ENCODE assay signal across 28 cellular contexts in the genomic region with DNA sequence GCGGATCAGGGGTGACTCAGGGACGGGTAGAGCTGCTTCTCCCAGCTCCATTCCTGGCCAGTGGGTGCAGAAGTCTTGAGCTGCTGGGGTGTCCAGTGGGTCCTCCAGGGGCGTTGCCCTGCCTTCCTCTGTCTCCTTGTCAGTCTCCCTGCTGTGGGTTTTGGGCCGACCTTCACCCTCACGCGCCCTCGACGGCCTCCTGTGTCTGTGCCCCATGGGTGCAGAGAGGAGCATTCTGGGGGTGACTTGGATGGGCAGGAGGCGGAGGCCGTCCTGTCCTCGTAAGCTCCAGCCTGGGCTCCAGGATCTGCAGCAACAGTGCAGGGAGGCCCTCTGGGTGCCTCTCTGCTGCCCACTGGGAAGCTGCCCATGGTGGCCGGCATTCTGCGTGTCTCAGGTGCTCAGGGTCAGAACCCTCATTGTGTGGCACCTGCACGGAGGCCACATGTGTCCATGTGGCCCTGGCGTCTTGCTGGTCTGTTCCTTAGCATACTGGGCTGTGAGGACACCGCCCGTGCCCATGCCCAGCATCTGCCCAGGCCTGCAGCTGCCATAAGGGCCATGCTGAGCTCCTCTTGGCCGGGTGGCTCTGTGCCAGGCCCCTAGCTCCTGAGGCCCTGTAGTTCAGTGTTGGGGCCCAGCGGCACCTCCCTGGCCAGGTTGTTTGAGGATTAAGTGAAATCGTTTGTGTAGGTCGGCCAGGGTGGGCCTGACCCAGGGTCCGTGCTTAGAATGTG. TPM values are rescaled to one million over a fixed set of nuclear protein-coding genes. Genes with fewer than 3 reads are reported as not detected.
DNase-seq lines count a peak whose midpoint lies in the region; ATAC-seq and TF ChIP-seq lines count a peak whose summit lies in the region.
"Had no signal": no experiment of that assay in that cellular context is flagged by ENCODE, and none has a peak within 500 bp of the region (broad histone marks: within the 10 kb centered on the region; RNA-seq: fewer than 3 reads in every experiment).

No MANE protein-coding gene starts in this region.

- no peaks in the 10 kb centered on the region for H3K36me3 Mint-ChIP-seq in glutamatergic neuron (ENCODE audit: unreplicated experiment)

- peak overlapping the region; percentile 57 for H3K18ac ChIP-seq in neuronal stem cell (ENCODE audit: low read length)

- no peak overlapping the region for H4K91ac ChIP-seq in neuronal stem cell (ENCODE audit: low read depth, low read length, poor library complexity)

- DNase-seq in cardiac muscle cell (ENCODE audit: low read depth in 1 of 2, low spot score in 1 of 2) (no peak), right atrium auricular region (ENCODE audit: low spot score) (no peak), glutamatergic neuron (no peak), neuronal stem cell (ENCODE audit: low spot score) (no peak), NCI-H526 treated with DMSO at 0.1 percent for 48 hours (lab: John Stamatoyannopoulos, UW) (no peak), esophagus muscularis mucosa (ENCODE audit: extremely low spot score) (no peak)
- DNase-seq: activated CD4-positive, alpha-beta T cell treated with anti-CD3 and anti-CD28 coated beads, Interleukin-2, amount 50 U/mL, for 4 hours; activated CD8-positive, alpha-beta memory T cell treated with anti-CD3 and anti-CD28 coated beads, Interleukin-2, amount 50 U/mL, for 4 hours; activated naive CD4-positive, alpha-beta T cell treated with anti-CD3 and anti-CD28 coated beads, Interleukin-2, amount 50 U/mL, for 16 hours; AML-193; CD8-positive, alpha-beta T cell; DMS153; KG1; left ventricle myocardium inferior; MM.1S; NCI-H1417; NCI-H2081; NCI-H2227 treated with DMSO at 0.1 percent for 48 hours; stimulated activated naive CD8-positive, alpha-beta T cell treated with anti-CD3 and anti-CD28 coated beads, Interleukin-15, amount 100 ng/mL, for 72 hours had no signal

- no peak overlapping the region for H3K4me2 ChIP-seq in neuronal stem cell (ENCODE audit: insufficient read depth, low read length, poor library complexity, severe bottlenecking)

- peaks cover 33% of the 10 kb centered on the region for H3K79me1 ChIP-seq in neuronal stem cell (ENCODE audit: low read depth, low read length)

- peak overlapping the region; percentile 44 for H3K14ac ChIP-seq in neuronal stem cell (ENCODE audit: low read length)

- TF ChIP-seq CTCF in cardiac muscle cell (IDR thresholded peaks at IDR 0.05; ENCODE audit: low read depth, low read length): no peak
- no peak for TF ChIP-seq CTCF in right atrium auricular region (IDR thresholded peaks at IDR 0.05)
- no peak for TF ChIP-seq CTCF in glutamatergic neuron (IDR thresholded peaks at IDR 0.05; ENCODE audit: partially characterized antibody, unreplicated experiment)
- no peak for TF ChIP-seq CTCF in esophagus muscularis mucosa (IDR thresholded peaks at IDR 0.05)

- ATAC-seq in HG03342 (IDR thresholded peaks at IDR 0.05; ENCODE audit: unreplicated experiment): no peak
- ATAC-seq: CD8-positive, alpha-beta T cell; stimulated activated naive CD8-positive, alpha-beta T cell treated with anti-CD3 and anti-CD28 coated beads, Interleukin-15, amount 100 ng/mL, for 72 hours had no signal

- no peak overlapping the region for H2AFZ ChIP-seq in neuronal stem cell (ENCODE audit: low read length)

- peaks cover 13% of the 10 kb centered on the region for H3K9me3 Mint-ChIP-seq in glutamatergic neuron (ENCODE audit: unreplicated experiment)
- H3K9me3 Mint-ChIP-seq: activated T-helper 1 cell treated with anti-CD3 and anti-CD28 coated beads, Interleukin-12 subunit alpha, Interleukin-12 subunit beta, Interleukin-2, Interleukin-4 antibody, amounts not matched to agents 30 ng/mL and 10 ng/mL and 1 ng/mL, durations not matched to agents 14 hours and 24 hours and 36 hours; CD8-positive, alpha-beta T cell; dendritic cell treated with granulocyte-macrophage colony-stimulating factor and Interleukin-4, amounts not matched to agents 40 ng/mL and 50 ng/mL, for 4 days; neural crest cell; stimulated activated naive CD8-positive, alpha-beta T cell treated with anti-CD3 and anti-CD28 coated beads, Interleukin-15, amount 100 ng/mL, for 72 hours; type B pancreatic cell had no signal

- peaks cover 12% of the 10 kb centered on the region for H3K27me3 Mint-ChIP-seq in glutamatergic neuron (ENCODE audit: unreplicated experiment)
- H3K27me3 Mint-ChIP-seq: dendritic cell treated with granulocyte-macrophage colony-stimulating factor and Interleukin-4, amounts not matched to agents 40 ng/mL and 50 ng/mL, for 4 days; progenitor cell of endocrine pancreas; stimulated activated naive CD8-positive, alpha-beta T cell treated with anti-CD3 and anti-CD28 coated beads, Interleukin-15, amount 100 ng/mL, for 72 hours; type B pancreatic cell had no signal

- H3K9me3 ChIP-seq in cardiac muscle cell (ENCODE audit: low read depth) (no peaks in the 10 kb centered on the region), right atrium auricular region (no peaks in the 10 kb centered on the region), neuronal stem cell (replicated peaks in 1 of 2; ENCODE audit: control insufficient read depth in 2 of 2, insufficient read depth in 1 of 2, low read depth in 1 of 2, low read length in 2 of 2) (no peaks in the 10 kb centered on the region), stomach smooth muscle (ENCODE audit: control insufficient read depth in 2 of 2, low read length in 2 of 2) (no peaks in the 10 kb centered on the region), esophagus muscularis mucosa (no peaks in the 10 kb centered on the region)
- H3K9me3 ChIP-seq: HAP-1, left ventricle myocardium inferior, SJSA1 had no signal

- H2BK12ac ChIP-seq in neuronal stem cell (ENCODE audit: low read length): peak overlapping the region; percentile 22

- H3K4me1 Mint-ChIP-seq in glutamatergic neuron (ENCODE audit: low read depth, unreplicated experiment): peaks cover 12% of the 10 kb centered on the region
- H3K4me1 Mint-ChIP-seq: neural crest cell had no signal

- peak overlapping the region; percentile 43 for H2AK5ac ChIP-seq in neuronal stem cell (ENCODE audit: low read depth, low read length)

- H3K4ac ChIP-seq in neuronal stem cell (ENCODE audit: low read length): no peak overlapping the region

- peak overlapping the region; percentile 53 for H2BK5ac ChIP-seq in neuronal stem cell (ENCODE audit: low read length)

- H3K36me3 ChIP-seq in cardiac muscle cell (no peaks in the 10 kb centered on the region), right atrium auricular region (peaks cover 14% of the 10 kb centered on the region), neuronal stem cell (replicated peaks in 1 of 2; ENCODE audit: control insufficient read depth in 2 of 2, insufficient read depth in 2 of 2, low read length in 2 of 2) (peaks cover 14 to 61% of the 10 kb centered on the region in 2 donors), stomach smooth muscle (ENCODE audit: control insufficient read depth in 2 of 2, insufficient read depth in 2 of 2, low read length in 2 of 2) (peaks cover 0 to 3% of the 10 kb centered on the region in 2 donors), esophagus muscularis mucosa (peaks cover 0 to 43% (median 26%) of the 10 kb centered on the region in 4 donors)

- TF ChIP-seq POLR2A in esophagus muscularis mucosa (IDR thresholded peaks at IDR 0.05; ENCODE audit: low read depth): no peak

- peak overlapping the region; percentile 43 for H4K8ac ChIP-seq in neuronal stem cell (ENCODE audit: low read depth, low read length)

- no peak overlapping the region for H2BK15ac ChIP-seq in neuronal stem cell (ENCODE audit: low read length)

- no peak overlapping the region for H3K4me3 ChIP-seq in cardiac muscle cell
- no peak overlapping the region for H3K4me3 ChIP-seq in right atrium auricular region
- H3K4me3 ChIP-seq in neuronal stem cell (ENCODE audit: low read length in 2 of 2): no peak overlapping the region
- no peak overlapping the region for H3K4me3 ChIP-seq in stomach smooth muscle (ENCODE audit: low read length in 2 of 2)
- H3K4me3 ChIP-seq in esophagus muscularis mucosa: no peak overlapping the region
- H3K4me3 ChIP-seq: HAP-1, left ventricle myocardium inferior, SJSA1 had no signal

- peak overlapping the region; percentile 81 for H3K27ac Mint-ChIP-seq in glutamatergic neuron (ENCODE audit: unreplicated experiment)
- H3K27ac Mint-ChIP-seq: CD8-positive, alpha-beta T cell had no signal

- no peak for TF ChIP-seq EP300 in esophagus muscularis mucosa (IDR thresholded peaks at IDR 0.05)

- WGBS in neuronal stem cell (ENCODE audit: extremely low coverage in 2 of 2, insufficient read length in 2 of 2, insufficient replicate concordance in 1 of 2), 2 donors: no CpG with 5 or more reads among the region's 22 CpGs
- 80% methylated on average over 13 of the region's 22 CpGs for WGBS in esophagus muscularis mucosa

- H3K4me3 Mint-ChIP-seq in glutamatergic neuron (ENCODE audit: unreplicated experiment): peak overlapping the region; percentile 82
- H3K4me3 Mint-ChIP-seq: activated T-helper 1 cell treated with anti-CD3 and anti-CD28 coated beads, Interleukin-12 subunit alpha, Interleukin-12 subunit beta, Interleukin-2, Interleukin-4 antibody, amounts not matched to agents 30 ng/mL and 10 ng/mL and 1 ng/mL, durations not matched to agents 14 hours and 24 hours and 36 hours; CD8-positive, alpha-beta T cell; dendritic cell treated with granulocyte-macrophage colony-stimulating factor and Interleukin-4, amounts not matched to agents 40 ng/mL and 50 ng/mL, for 4 days; neural crest cell; stimulated activated naive CD8-positive, alpha-beta T cell treated with anti-CD3 and anti-CD28 coated beads, Interleukin-15, amount 100 ng/mL, for 72 hours; type B pancreatic cell had no signal

- H3K27me3 ChIP-seq in cardiac muscle cell: no peaks in the 10 kb centered on the region
- H3K27me3 ChIP-seq in right atrium auricular region: no peaks in the 10 kb centered on the region
- H3K27me3 ChIP-seq in neuronal stem cell (ENCODE audit: control insufficient read depth in 3 of 3, insufficient read depth in 3 of 3, low read depth in 1 of 3, low read length in 3 of 3): no peaks in the 10 kb centered on the region
- H3K27me3 ChIP-seq in stomach smooth muscle (ENCODE audit: control insufficient read depth in 1 of 2, insufficient read depth in 2 of 2, low read length in 2 of 2): no peaks in the 10 kb centered on the region
- no peaks in the 10 kb centered on the region for H3K27me3 ChIP-seq in esophagus muscularis mucosa
- H3K27me3 ChIP-seq: SJSA1 had no signal

- peaks cover 44% of the 10 kb centered on the region for H3K4me1 ChIP-seq in cardiac muscle cell (ENCODE audit: low read depth)
- peaks cover 0 to 57% of the 10 kb centered on the region in 2 donors for H3K4me1 ChIP-seq in right atrium auricular region
- H3K4me1 ChIP-seq in neuronal stem cell (ENCODE audit: control insufficient read depth in 2 of 2, insufficient read depth in 1 of 2, low read depth in 1 of 2, low read length in 2 of 2): peaks cover 0 to 8% of the 10 kb centered on the region in 2 donors
- peaks cover 44% of the 10 kb centered on the region for H3K4me1 ChIP-seq in stomach smooth muscle (ENCODE audit: control insufficient read depth, insufficient read depth, low read length)
- H3K4me1 ChIP-seq in esophagus muscularis mucosa: peaks cover 31 to 63% (median 45%) of the 10 kb centered on the region in 4 donors
- H3K4me1 ChIP-seq: HAP-1 had no signal

- intact Hi-C loops in esophagus muscularis mucosa (cut with DNase I): no loop called here

- no peak overlapping the region for H2BK120ac ChIP-seq in neuronal stem cell (ENCODE audit: low read depth, low read length)

- H3K23ac ChIP-seq in neuronal stem cell (ENCODE audit: low read depth, low read length, poor library complexity): peak overlapping the region; percentile 89

- peak overlapping the region; percentile 71 for H3K27ac ChIP-seq in cardiac muscle cell
- H3K27ac ChIP-seq in right atrium auricular region: peak overlapping the region in 1 of 2 donors; percentile 6
- no peak overlapping the region for H3K27ac ChIP-seq in neuronal stem cell (replicated peaks; ENCODE audit: low read length)
- H3K27ac ChIP-seq in stomach smooth muscle (ENCODE audit: low read length): peak overlapping the region; percentile 37
- peak overlapping the region in 1 of 4 donors; percentile 4 for H3K27ac ChIP-seq in esophagus muscularis mucosa (replicated peaks in 1 of 4)
- H3K27ac ChIP-seq: left ventricle myocardium inferior, SJSA1 had no signal

- H3K9ac ChIP-seq in neuronal stem cell (ENCODE audit: low read depth, low read length, poor library complexity) (peak overlapping the region; percentile 70), stomach smooth muscle (ENCODE audit: low read length in 2 of 2) (no peak overlapping the region)

RNA-seq across cellular contexts. Expression of a gene that starts 17.3 kb away (rescaled TPM):
- total RNA-seq in cardiac muscle cell: 25.3 and 53.8 TPM in 2 replicates
- polyA plus RNA-seq in cardiac muscle cell: 15.6 and 19.1 TPM in 2 replicates
- 10 to 100 TPM in 1 of 2 donors, 1 to 10 TPM in 1; 6.7 to 10.3 TPM for total RNA-seq in right atrium auricular region
- total RNA-seq in glutamatergic neuron (ENCODE audit: unreplicated experiment): 71.4 TPM
- 38.2 TPM for polyA plus RNA-seq in neuronal stem cell (2013, experiment 1 of 2)
- polyA plus RNA-seq in neuronal stem cell (2013, experiment 2 of 2): 38.1 TPM
- total RNA-seq in esophagus muscularis mucosa: 10 to 100 TPM; 10.8 to 13.2 (median 12.0) TPM

RNA-seq across cellular contexts. Expression of a gene that starts 29.7 kb away (rescaled TPM):
- total RNA-seq in cardiac muscle cell: 118 and 125 TPM in 2 replicates
- polyA plus RNA-seq in cardiac muscle cell: 112 and 115 TPM in 2 replicates
- total RNA-seq in right atrium auricular region: 10 to 100 TPM; 82.7 to 95.8 TPM
- 133 TPM for total RNA-seq in glutamatergic neuron (ENCODE audit: unreplicated experiment)
- 60.6 TPM for polyA plus RNA-seq in neuronal stem cell (2013, experiment 1 of 2)
- polyA plus RNA-seq in neuronal stem cell (2013, experiment 2 of 2): 60.3 TPM
- 100 to 1,000 TPM in 2 of 4 donors, 10 to 100 TPM in 2; 76.0 to 156 (median 93.7) TPM for total RNA-seq in esophagus muscularis mucosa

RNA-seq across cellular contexts. Expression of a gene that starts 55.1 kb away (rescaled TPM):
- total RNA-seq in cardiac muscle cell: 255 and 361 TPM in 2 replicates
- 297 and 342 TPM in 2 replicates for polyA plus RNA-seq in cardiac muscle cell
- 10 to 100 TPM; 44.1 to 53.0 TPM for total RNA-seq in right atrium auricular region
- total RNA-seq in glutamatergic neuron (ENCODE audit: unreplicated experiment): 164 TPM
- 94.6 TPM for polyA plus RNA-seq in neuronal stem cell (2013, experiment 1 of 2)
- polyA plus RNA-seq in neuronal stem cell (2013, experiment 2 of 2): 92.1 TPM
- 10 to 100 TPM; 41.9 to 69.8 (median 55.3) TPM for total RNA-seq in esophagus muscularis mucosa

RNA-seq across cellular contexts. Expression of a gene that starts 55.6 kb away (rescaled TPM):
- total RNA-seq in cardiac muscle cell (60.6 and 66.9 TPM in 2 replicates), right atrium auricular region (10 to 100 TPM; 17.3 to 30.4 TPM), glutamatergic neuron (ENCODE audit: unreplicated experiment) (101 TPM), esophagus muscularis mucosa (10 to 100 TPM; 29.5 to 56.9 (median 35.3) TPM)
- 110 and 111 TPM in 2 replicates for polyA plus RNA-seq in cardiac muscle cell
- polyA plus RNA-seq in neuronal stem cell (2013, experiment 1 of 2): 117 TPM
- polyA plus RNA-seq in neuronal stem cell (2013, experiment 2 of 2): 115 TPM
